8 cellular contexts compared by ENCODE assay signal in the genomic region with DNA sequence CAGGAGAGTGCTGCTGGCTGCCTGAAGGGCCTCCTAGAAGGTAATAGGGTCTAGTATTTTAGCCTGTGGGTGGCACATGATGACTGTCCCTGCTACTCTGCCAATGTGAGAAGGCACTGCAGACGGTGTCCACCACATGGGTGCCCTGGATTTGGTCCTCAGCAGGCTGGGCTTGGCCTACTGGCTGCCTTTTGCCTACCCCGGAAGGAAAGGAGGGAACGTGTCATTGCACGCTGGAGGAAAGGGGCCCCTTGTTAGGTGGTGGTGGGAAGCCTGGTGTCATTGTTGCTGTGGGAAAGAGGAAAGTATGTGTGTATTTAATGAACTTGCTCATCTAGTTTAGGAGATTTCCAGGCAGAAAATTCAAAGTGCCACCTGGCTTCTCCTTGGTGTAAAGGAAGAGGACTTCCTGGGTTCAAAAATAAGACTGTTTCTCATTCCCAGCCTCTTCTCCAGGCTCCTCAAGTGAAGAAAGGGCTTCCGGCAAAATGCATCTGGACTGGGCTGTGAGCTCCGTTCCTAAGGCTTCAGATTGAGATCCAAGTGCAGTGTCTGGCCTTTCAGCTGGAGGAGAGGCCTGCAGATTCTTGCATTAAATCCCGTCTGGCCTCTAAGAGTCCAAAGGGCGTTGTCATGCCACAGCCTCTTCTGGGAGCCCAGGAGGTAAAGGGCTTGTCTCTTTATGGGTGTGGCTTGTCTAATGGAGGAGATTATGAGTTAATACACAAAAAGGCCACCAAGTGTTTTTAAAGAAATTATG. TPM values are rescaled to one million over a fixed set of nuclear protein-coding genes. Genes with fewer than 3 reads are reported as not detected.
DNase-seq lines count a peak whose midpoint lies in the region; ATAC-seq, FAIRE-seq and TF ChIP-seq lines count a peak whose summit lies in the region.
"Had no signal": no experiment of that assay in that cellular context is flagged by ENCODE, and none has a peak within 500 bp of the region (broad histone marks: within the 10 kb centered on the region; RNA-seq: fewer than 3 reads in every experiment).

No MANE protein-coding gene starts in this region.

- no peaks in the 10 kb centered on the region for H3K27me3 Mint-ChIP-seq in mesothelial cell of epicardium (ENCODE audit: low read depth)

- ATAC-seq in GM12878: no peak
- ATAC-seq in HG03460 (IDR thresholded peaks at IDR 0.05; ENCODE audit: unreplicated experiment): no peak

- H3K4me3 ChIP-seq in GM12878: no peak overlapping the region
- H3K4me3 ChIP-seq: pancreas had no signal

- in situ Hi-C loops in Caki2 (cut with HindIII; ENCODE audit: low pct_unique_long_range_greater_than_20kb, low sequenced_read_pairs): no loop called here
- in situ Hi-C loops in GM12878 (cut with MboI): no loop called here

- CTCF ChIA-PET in GM12878 (lab: Yijun Ruan, JAX): interaction anchor here (0.6 to 0.9 kb wide), 2 partner anchors 16 to 24 kb away, joined by 3 read pairs; no protein-coding TSS in a partner anchor

- TF ChIP-seq EP300 in GM12878 (IDR thresholded peaks at IDR 0.05; ENCODE audit: borderline replicate concordance in 1 of 2, control insufficient read depth in 1 of 2, low read depth in 2 of 2, low read length in 2 of 2): no peak

- H3K9ac ChIP-seq in GM12878 (ENCODE audit: control insufficient read depth, insufficient read depth, low read length): no peak overlapping the region

- BruUV-seq in GM12878 (replicated peaks; lab: Mats Ljungman, UMichigan): no TSS peak

- peak overlapping the region; percentile 20 for H3K27ac Mint-ChIP-seq in mesothelial cell of epicardium

- peaks cover 11% of the 10 kb centered on the region for H3K4me1 Mint-ChIP-seq in mesothelial cell of epicardium

- H3K79me2 ChIP-seq in GM12878 (ENCODE audit: control insufficient read depth, insufficient read depth, low read length): peaks cover 27% of the 10 kb centered on the region

- intact Hi-C loops in GM12878 (cut with micrococcal nuclease; ENCODE audit: unreplicated experiment): no loop called here

- H3K4me2 ChIP-seq in GM12878 (ENCODE audit: control insufficient read depth, insufficient read depth): no peak overlapping the region

- H3K4me1 ChIP-seq in GM12878 (ENCODE audit: control insufficient read depth, insufficient read depth, low read length): peaks cover 11% of the 10 kb centered on the region

- peak overlapping the region; percentile 8 for H3K27ac ChIP-seq in GM12878 (ENCODE audit: control insufficient read depth, insufficient read depth)
- H3K27ac ChIP-seq: pancreas had no signal

- no peaks in the 10 kb centered on the region for H3K27me3 ChIP-seq in GM12878 (replicated peaks in 1 of 2; ENCODE audit: control insufficient read depth in 2 of 2, insufficient read depth in 2 of 2, low read length in 1 of 2)
- H3K27me3 ChIP-seq: pancreas had no signal

- H3K9me3 Mint-ChIP-seq in mesothelial cell of epicardium: peaks cover 18% of the 10 kb centered on the region

- H2AFZ ChIP-seq in GM12878 (ENCODE audit: control insufficient read depth, low read depth, low read length): no peak overlapping the region

- RAD21 ChIA-PET in GM12878 (lab: Charles Lee; ENCODE audit: unreplicated experiment): no interaction called here

- no peak for FAIRE-seq in GM12878 (lab: Jason Lieb, UNC)
- FAIRE-seq: pancreas had no signal

- no peaks in the 10 kb centered on the region for H4K20me1 ChIP-seq in GM12878 (ENCODE audit: control insufficient read depth, insufficient read depth)

- WGBS in GM12878 (ENCODE audit: insufficient coverage, insufficient replicate concordance, low lambda C conversion rate, missing lambda C conversion rate): 94% methylated on average over 8 of the region's 8 CpGs

- H3K36me3 ChIP-seq in GM12878 (ENCODE audit: control insufficient read depth in 2 of 2, insufficient read depth in 2 of 2, low read length in 1 of 2): peaks cover 0 to 2% of the 10 kb centered on the region in 2 experiments; a peak in 2 of 4 replicates
- H3K36me3 ChIP-seq: pancreas had no signal

- H3K4me3 Mint-ChIP-seq in mesothelial cell of epicardium: no peak overlapping the region

- H3K36me3 Mint-ChIP-seq in mesothelial cell of epicardium: peaks cover 16% of the 10 kb centered on the region

- POLR2A ChIA-PET in GM12878 (lab: Charles Lee): no interaction called here

- no peak for TF ChIP-seq RAD21 in GM12878 (IDR thresholded peaks at IDR 0.05; ENCODE audit: insufficient read depth, low read depth, low read length)

- H3K9me3 ChIP-seq in GM12878 (replicated peaks; ENCODE audit: control insufficient read depth, insufficient read depth, low read length): no peaks in the 10 kb centered on the region; the same call in 2 of the 3 replicates
- H3K9me3 ChIP-seq: pancreas had no signal

- TF ChIP-seq CTCF in GM12878 (IDR thresholded peaks at IDR 0.05 in 2 of 3, conservative IDR thresholded peaks at IDR 0.05 in 1 of 3; ENCODE audit: control insufficient read depth in 2 of 3, extremely low read depth in 1 of 3, insufficient read depth in 1 of 3, low read depth in 3 of 3, low read length in 3 of 3) (no peak), mesothelial cell of epicardium (IDR thresholded peaks at IDR 0.05; ENCODE audit: unreplicated experiment) (no peak)

- DNase-seq in Caki2 (ENCODE audit: low read depth) (peak; percentile 54), HT-29 (ENCODE audit: low spot score) (peak; percentile 83), GM12878 (ENCODE audit: low read depth, low spot score) (no peak), mesothelial cell of epicardium (ENCODE audit: low spot score in 2 of 2, unreplicated experiment in 2 of 2) (peak in 1 of 2 experiments; percentile 30), T1000 (lab: John Stamatoyannopoulos, UW) (no peak), middle frontal gyrus (ENCODE audit: extremely low spot score, low spot score) (no peak)
- DNase-seq: pancreas had no signal

- no peak for TF ChIP-seq POLR2A in GM12878 (IDR thresholded peaks at IDR 0.05; ENCODE audit: low read depth, low read length)

- SMC1A ChIA-PET in GM12878 (lab: Charles Lee; ENCODE audit: uncharacterized antibody, unreplicated experiment): no interaction called here

TF ChIP-seq in GM12878, 131 proteins besides CTCF, POLR2A, EP300 and RAD21:
- no peak for TF ChIP-seq CREM (IDR thresholded peaks at IDR 0.05; ENCODE audit: low read depth)
- TF ChIP-seq, protein P1, sequence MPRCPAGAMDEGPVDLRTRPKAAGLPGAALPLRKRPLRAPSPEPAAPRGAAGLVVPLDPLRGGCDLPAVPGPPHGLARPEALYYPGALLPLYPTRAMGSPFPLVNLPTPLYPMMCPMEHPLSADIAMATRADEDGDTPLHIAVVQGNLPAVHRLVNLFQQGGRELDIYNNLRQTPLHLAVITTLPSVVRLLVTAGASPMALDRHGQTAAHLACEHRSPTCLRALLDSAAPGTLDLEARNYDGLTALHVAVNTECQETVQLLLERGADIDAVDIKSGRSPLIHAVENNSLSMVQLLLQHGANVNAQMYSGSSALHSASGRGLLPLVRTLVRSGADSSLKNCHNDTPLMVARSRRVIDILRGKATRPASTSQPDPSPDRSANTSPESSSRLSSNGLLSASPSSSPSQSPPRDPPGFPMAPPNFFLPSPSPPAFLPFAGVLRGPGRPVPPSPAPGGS (IDR thresholded peaks at IDR 0.05; ENCODE audit: borderline replicate concordance, insufficient read depth, low read depth, low read length, poor library complexity, severe bottlenecking): no peak
- TF ChIP-seq, protein P2, sequence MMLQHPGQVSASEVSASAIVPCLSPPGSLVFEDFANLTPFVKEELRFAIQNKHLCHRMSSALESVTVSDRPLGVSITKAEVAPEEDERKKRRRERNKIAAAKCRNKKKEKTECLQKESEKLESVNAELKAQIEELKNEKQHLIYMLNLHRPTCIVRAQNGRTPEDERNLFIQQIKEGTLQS (IDR thresholded peaks at IDR 0.05; ENCODE audit: borderline replicate concordance, extremely low read depth, low read depth, low read length): no peak
- no peak for TF ChIP-seq HDGF (IDR thresholded peaks at IDR 0.05)
- TF ChIP-seq NRF1 (conservative IDR thresholded peaks at IDR 0.05; ENCODE audit: low read depth, low read length): no peak
TF ChIP-seq in GM12878: peak in this region for 0.

RNA-seq across cellular contexts. Expression of a gene that starts 55.1 kb away (rescaled TPM):
- 16.7 and 19.8 TPM in 2 replicates for total RNA-seq in Caki2 (2014; rRNA removed; shearing (Covaris generic); ENCODE audit: low replicate concordance)
- 26.3 and 27.9 TPM in 2 replicates for total RNA-seq in HT-29 (2014; rRNA removed; shearing (Covaris generic))
- 181 and 215 TPM in 2 replicates for total RNA-seq in GM12878 (2013; cell fraction: nucleolus; rRNA removed)
- total RNA-seq in GM12878 (2014; rRNA removed) (9.8 and 11.8 TPM in 2 replicates), GM12878 (2014; rRNA removed; fragmentation: Illumina TruSeq; extraction: Trizol) (6.1 and 6.7 TPM in 2 replicates), GM12878 (2021) (30.0 and 32.1 TPM in 2 replicates), mesothelial cell of epicardium (46.1 to 53.7 TPM (median 47.8 TPM) in 3 replicates)
- 3.8 TPM for polyA plus RNA-seq in GM12878 (2011; ENCODE audit: low read depth)
- polyA plus RNA-seq in GM12878 (2011; rRNA removed) (1.8 and 2.6 TPM in 2 replicates), GM12878 (2014; fragmentation: Illumina TruSeq; extraction: Trizol) (3.3 and 6.2 TPM in 2 replicates), GM12878 (2014; fragmentation: Nextera tagmentation; extraction: Ambion mirVana) (under 1 TPM; 0.18 to 0.26 TPM), GM12878 (2014; rRNA removed) (9.3 and 12.2 TPM in 2 replicates), GM12878 (2016; fragmentation: Nextera tagmentation; extraction: Ambion mirVana) (10 to 100 TPM in 1 of 2 experiments, 1 to 10 TPM in 1; 9.9 to 10.9 TPM)
- 4.8 and 4.9 TPM in 2 replicates for polyA plus RNA-seq in GM12878 (2011; cell fraction: cytosol; rRNA removed)
- polyA plus RNA-seq in GM12878 (2011; cell fraction: nucleus; rRNA removed): 17.4 and 23.3 TPM in 2 replicates
- polyA plus RNA-seq in GM12878 (2012): 9.5 and 10.9 TPM in 2 replicates
- polyA minus RNA-seq in GM12878 (2011; rRNA and poly(A)+ RNA removed): 11.4 and 20.0 TPM in 2 replicates
- 6.4 and 7.1 TPM in 2 replicates for polyA minus RNA-seq in GM12878 (2011; cell fraction: cytosol; rRNA and poly(A)+ RNA removed)
- 28.2 and 48.3 TPM in 2 replicates for polyA minus RNA-seq in GM12878 (2011; cell fraction: nucleus; rRNA and poly(A)+ RNA removed)

Comparison
In these comparisons a context has a peak if more than half of its experiments do, and no peak if none do; other contexts are left out.
1. DNase-seq: peak in Caki2 (single experiment) and HT-29 (single experiment); none in GM12878 (single experiment), T1000 (single experiment) and middle frontal gyrus (single experiment).